18 cellular contexts compared by ENCODE assay signal in the genomic region with DNA sequence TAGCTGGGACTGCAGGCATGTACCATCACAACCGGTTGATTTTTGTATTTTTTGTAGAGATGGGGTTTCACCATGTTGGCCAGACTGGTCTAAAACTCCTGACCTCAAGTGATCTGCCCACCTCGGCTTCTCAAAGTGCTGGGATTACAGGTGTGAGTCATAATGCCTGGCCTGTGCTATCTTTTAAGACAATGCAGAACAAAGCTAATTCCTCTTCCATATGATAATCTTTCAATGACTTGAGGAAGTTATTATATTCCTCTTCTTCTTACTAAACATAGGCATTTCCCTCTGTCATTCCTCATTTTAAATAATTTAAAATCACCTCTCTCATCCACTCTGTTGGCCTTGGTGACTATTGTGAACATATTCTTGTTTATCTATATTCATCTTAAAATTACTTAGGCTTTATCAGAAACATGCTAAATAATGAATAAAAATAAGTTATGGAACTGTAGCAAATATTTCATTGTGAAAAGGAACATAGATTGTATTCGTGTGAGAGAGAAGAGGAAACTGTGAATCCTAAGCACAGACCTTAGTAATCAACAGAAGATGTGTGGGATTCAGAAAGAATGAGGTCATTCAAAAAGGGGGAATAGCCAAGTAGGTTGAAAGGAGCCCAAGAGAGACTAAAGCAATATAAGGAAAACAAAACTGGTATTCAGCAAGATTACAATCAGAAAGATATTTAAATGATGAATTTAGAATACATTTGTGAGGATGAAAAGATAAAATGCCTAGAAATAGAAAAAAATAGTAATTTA.
DNase-seq lines count a peak whose midpoint lies in the region; FAIRE-seq and TF ChIP-seq lines count a peak whose summit lies in the region.
"Had no signal": no experiment of that assay in that cellular context is flagged by ENCODE, and none has a peak within 500 bp of the region (broad histone marks: within the 10 kb centered on the region; RNA-seq: fewer than 3 reads in every experiment).

No MANE protein-coding gene starts in this region.

- H4K20me1 ChIP-seq in osteoblast (ENCODE audit: insufficient read depth, low read length): no peaks in the 10 kb centered on the region

- peak overlapping the region; percentile 39 for H3K4me2 ChIP-seq in osteoblast (ENCODE audit: insufficient read depth, low read length)

- no peaks in the 10 kb centered on the region for H3K36me3 ChIP-seq in osteoblast (ENCODE audit: insufficient read depth, low read length)
- H3K36me3 ChIP-seq: esophagus squamous epithelium had no signal

- H3K9me3 ChIP-seq in osteoblast (ENCODE audit: low read depth, low read length): no peaks in the 10 kb centered on the region
- H3K9me3 ChIP-seq: esophagus squamous epithelium had no signal

- peak overlapping the region; percentile 11 for H3K4me3 ChIP-seq in osteoblast (ENCODE audit: insufficient read depth, low read length)
- H3K4me3 ChIP-seq: esophagus squamous epithelium, SK-N-MC had no signal

- H2AFZ ChIP-seq in osteoblast (ENCODE audit: low read length): no peak overlapping the region

- DNase-seq in ELR (ENCODE audit: low read depth) (peak; percentile 57), RKO (ENCODE audit: low spot score) (peak; percentile 27), osteoblast (ENCODE audit: insufficient read length, low spot score, missing footprints) (peak; percentile 39), SW 1271 (lab: John Stamatoyannopoulos, UW) (no peak), OCI-M2 (lab: John Stamatoyannopoulos, UW; ENCODE audit: unreplicated experiment) (no peak), DMS53 (lab: John Stamatoyannopoulos, UW) (no peak), LoVo (ENCODE audit: low spot score) (no peak)
- DNase-seq: activated CD4-positive, alpha-beta T cell treated with anti-CD3 and anti-CD28 coated beads for 48 hours; CD4-positive, alpha-beta memory T cell; esophagus squamous epithelium; left colon; NCI-H187 treated with DMSO at 0.1 percent for 48 hours; NK-92 treated with Interleukin-12 subunit alpha and Interleukin-12 subunit beta, amount 100 ng/mL, for 24 hours; stimulated activated CD4-positive, alpha-beta T cell treated with anti-CD3 and anti-CD28 coated beads, Interleukin-2, amount 100 ng/mL, for 48 hours; stimulated activated naive CD4-positive, alpha-beta T cell treated with Interleukin-2 at 50 U/mL for 16 hours had no signal

- H3K27me3 ChIP-seq in osteoblast (ENCODE audit: insufficient read depth, low read length): no peaks in the 10 kb centered on the region
- H3K27me3 ChIP-seq: esophagus squamous epithelium had no signal

- peak overlapping the region; percentile 38 for H3K27ac ChIP-seq in osteoblast (ENCODE audit: low read depth, low read length)
- H3K27ac ChIP-seq: esophagus squamous epithelium, SK-N-MC had no signal

- peaks cover 6% of the 10 kb centered on the region for H3K79me2 ChIP-seq in osteoblast (ENCODE audit: insufficient read depth, low read length)

- H3K4me1 ChIP-seq in osteoblast (ENCODE audit: insufficient read depth, low read length): peaks cover 28% of the 10 kb centered on the region

- FAIRE-seq in endometrium (lab: Jason Lieb, UNC): peak; percentile 8
- FAIRE-seq: HTR-8/SVneo had no signal

- TF ChIP-seq CTCF in osteoblast (IDR thresholded peaks at IDR 0.05; ENCODE audit: extremely low read depth, low read depth, low read length): no peak

Comparison
In these comparisons a context has a peak if more than half of its experiments do, and no peak if none do; other contexts are left out.
1. DNase-seq: peak in ELR (single experiment), RKO (single experiment) and osteoblast (single experiment); none in SW 1271 (0 of 2), OCI-M2 (single experiment), DMS53 (single experiment) and LoVo (single experiment).